In the genomic region with DNA sequence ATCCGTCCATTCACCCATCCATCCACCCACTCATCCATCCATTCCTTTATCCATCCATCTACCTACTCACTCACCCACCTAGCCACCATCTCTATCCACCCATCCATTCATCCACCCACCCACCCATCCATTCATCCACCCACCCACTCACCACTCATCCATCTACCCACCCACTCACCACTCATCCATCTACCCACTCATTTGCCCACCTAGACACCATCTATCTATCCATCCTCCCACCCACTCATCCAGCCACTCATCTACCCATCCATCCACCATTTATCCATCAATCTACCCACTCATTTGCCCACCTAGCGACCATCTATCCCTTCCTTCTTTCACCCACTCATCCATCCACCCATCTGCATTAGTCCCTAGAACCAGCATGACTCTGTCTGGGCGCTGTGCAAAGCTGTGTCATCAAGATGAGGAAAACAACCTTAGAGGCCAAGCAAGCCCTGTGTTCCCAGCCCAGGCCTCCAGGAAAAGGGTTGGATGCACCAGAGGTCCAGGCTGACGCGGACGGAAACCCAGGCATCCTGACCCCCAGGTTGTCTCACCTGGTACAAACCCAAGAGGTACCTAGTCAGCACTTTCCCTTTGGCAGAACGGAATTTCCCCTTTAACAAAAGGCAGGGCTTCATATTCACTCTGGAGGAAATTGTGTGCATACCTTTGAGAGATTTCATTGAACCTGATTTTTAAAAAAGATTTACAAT, we compare ENCODE assay signal across 18 cellular contexts.
"Had no signal": no experiment of that assay in that cellular context is flagged by ENCODE, and none has a peak within 500 bp of the region (broad histone marks: within the 10 kb centered on the region; RNA-seq: fewer than 3 reads in every experiment).

No MANE protein-coding gene starts in this region.

- ATAC-seq: Panc1 had no signal

- H3K4me3 Mint-ChIP-seq: IgD-negative memory B cell had no signal

- H3K27ac ChIP-seq: RWPE1 had no signal

- H3K27ac Mint-ChIP-seq: IgD-negative memory B cell had no signal

- DNase-seq: KBM-7, MV-4-11, NCI-H1048, NCI-H1105, NCI-H1436 treated with DMSO at 0.1 percent for 48 hours, NCI-H1694, NCI-H187 treated with DMSO at 0.1 percent for 48 hours, NCI-H2029 treated with DMSO at 0.1 percent for 48 hours, NCI-H2171 treated with DMSO at 0.1 percent for 48 hours, NCI-H524, NCI-H526 treated with DMSO at 0.1 percent for 48 hours, NCI-H774, PC-3, SHP77, T-helper 1 cell had no signal
